ENCODE assay signal across 1 cellular context in the genomic region with DNA sequence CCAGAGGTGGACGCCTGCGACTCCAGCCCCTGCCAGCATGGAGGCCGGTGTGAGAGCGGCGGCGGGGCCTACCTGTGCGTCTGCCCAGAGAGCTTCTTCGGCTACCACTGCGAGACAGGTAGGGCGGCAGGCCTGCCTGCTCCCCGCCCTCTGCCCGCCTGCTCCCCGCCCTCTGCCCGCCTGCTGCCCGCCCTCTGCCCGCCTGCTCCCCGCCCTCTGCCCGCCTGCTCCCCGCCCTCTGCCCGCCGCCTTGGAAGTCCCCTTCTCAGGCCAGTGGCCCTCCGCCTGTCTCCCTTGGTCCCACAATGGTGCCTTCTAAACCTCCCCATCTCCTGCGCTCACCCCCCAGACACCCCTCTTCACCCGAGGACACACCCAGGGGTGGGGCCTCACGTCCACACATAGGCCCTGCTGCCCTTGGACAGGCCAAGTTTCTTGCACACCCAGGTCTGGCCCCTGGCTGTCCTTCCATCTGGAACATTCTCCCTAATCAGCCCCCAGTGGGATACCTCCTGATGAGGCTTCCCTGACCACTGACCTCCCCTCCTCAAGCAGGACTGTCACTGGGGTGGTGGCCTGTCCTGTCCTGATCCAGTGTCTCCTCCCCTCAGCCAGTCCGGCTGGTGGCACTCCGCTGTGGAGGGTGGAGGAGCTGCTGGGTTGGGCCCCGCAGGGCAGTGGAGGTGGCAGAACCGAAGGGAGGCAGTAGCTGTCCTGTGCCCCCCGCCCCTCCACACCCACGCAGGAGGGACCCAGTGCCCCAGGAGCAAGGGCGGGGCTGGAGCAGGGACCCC.
TF ChIP-seq lines count a peak whose summit lies in the region.

No MANE protein-coding gene starts in this region.

TF ChIP-seq in HEK293, 187 proteins besides CTCF, POLR2A, EP300 and RAD21 (continued from another document):
- TF ChIP-seq PRDM2 (tag by site-specific recombination; IDR thresholded peaks at IDR 0.05; ENCODE audit: borderline replicate concordance): no peak
- TF ChIP-seq ZBTB1 (tag by site-specific recombination; IDR thresholded peaks at IDR 0.05): no peak
- no peak for TF ChIP-seq ZNF341 (tag by site-specific recombination; IDR thresholded peaks at IDR 0.05; ENCODE audit: low read depth)
- TF ChIP-seq ZNF488 (tag by site-specific recombination; IDR thresholded peaks at IDR 0.05): no peak
